ENCODE assay signal across 8 cellular contexts in the genomic region with DNA sequence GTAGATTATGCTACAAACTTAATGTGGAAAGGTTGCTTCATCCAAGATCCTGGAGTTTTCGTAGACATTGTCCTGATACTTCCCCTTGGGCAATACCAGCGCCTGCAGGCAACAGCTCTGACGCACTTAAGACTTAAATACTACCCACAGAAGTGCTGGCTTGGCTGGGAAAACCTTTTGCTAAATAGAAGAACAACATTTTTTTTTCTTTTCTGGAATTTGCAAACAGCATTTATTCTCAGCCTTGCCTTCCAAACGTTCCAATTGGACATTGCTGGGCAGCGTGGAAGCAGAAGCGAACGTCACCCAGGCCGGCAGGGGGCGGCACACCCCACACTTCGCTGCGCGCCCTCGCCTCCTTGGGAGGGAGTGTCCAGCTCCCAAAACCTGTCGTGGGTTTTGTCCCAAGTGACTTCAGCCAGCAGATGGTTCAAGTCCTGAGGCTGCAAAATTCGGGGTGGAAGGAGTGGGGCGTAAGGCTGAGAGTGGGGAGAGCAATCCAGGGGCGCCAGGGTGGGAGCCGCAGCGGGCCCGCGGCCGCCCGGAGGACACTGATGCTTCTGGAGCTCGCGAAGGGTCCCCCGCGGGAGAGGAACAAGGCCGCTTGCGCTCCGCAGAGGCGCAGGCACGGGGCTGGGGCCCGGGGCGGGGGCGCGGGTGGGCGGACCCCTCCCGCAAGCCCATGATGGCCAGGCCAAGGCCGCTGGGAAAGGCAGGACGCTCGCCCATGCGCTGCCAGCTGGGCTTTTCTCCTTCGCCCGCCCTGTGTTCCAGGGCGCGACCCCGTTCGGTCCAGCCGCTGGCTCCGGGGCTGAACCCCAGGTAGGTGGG.
DNase-seq lines count a peak whose midpoint lies in the region; ATAC-seq, FAIRE-seq and TF ChIP-seq lines count a peak whose summit lies in the region.

No MANE protein-coding gene starts in this region.

- no peak for FAIRE-seq in kidney (lab: Jason Lieb, UNC)

- H3K36me3 Mint-ChIP-seq in central memory CD8-positive, alpha-beta T cell (ENCODE audit: insufficient read depth): no peaks in the 10 kb centered on the region

- H3K4me1 Mint-ChIP-seq in central memory CD8-positive, alpha-beta T cell: no peaks in the 10 kb centered on the region

- TF ChIP-seq CTCF in GM12865 (IDR thresholded peaks at IDR 0.05; ENCODE audit: insufficient read depth, low read depth, low read length, missing control alignments) (peak; percentile 84), kidney (IDR thresholded peaks at IDR 0.05; ENCODE audit: borderline replicate concordance, extremely low read depth, insufficient read depth) (peak; percentile 86)

- H3K4me3 Mint-ChIP-seq in central memory CD8-positive, alpha-beta T cell: no peak overlapping the region

- intact Hi-C loops in kidney (cut with DNase I): no loop called here

- DNase-seq in GM12865 (ENCODE audit: low read depth) (peak; percentile 61), NCI-H1092 treated with DMSO at 0.1 percent for 48 hours (lab: John Stamatoyannopoulos, UW) (peak; percentile 74), kidney (peak; percentile 86), AML-193 (lab: John Stamatoyannopoulos, UW) (no peak)
- peak; percentile 8 to 32 (median 20) for DNase-seq in activated CD4-positive, CD25-positive, alpha-beta regulatory T cell (lab: John Stamatoyannopoulos, UW)
- peak; percentile 27 to 28 for DNase-seq in central memory CD8-positive, alpha-beta T cell (ENCODE audit: low spot score in 2 of 2)
- peak; percentile 61 for DNase-seq in stimulated activated CD4-positive, alpha-beta T cell treated with anti-CD3 and anti-CD28 coated beads, Interleukin-12 subunit alpha, Interleukin-12 subunit beta, amount 100 ng/mL, for 4 hours

- H3K27ac ChIP-seq in kidney (ENCODE audit: low read depth in 2 of 2, low read length in 2 of 2): no peak overlapping the region

- peak; percentile 74 for ATAC-seq in HG02571 (IDR thresholded peaks at IDR 0.05; ENCODE audit: unreplicated experiment)
- ATAC-seq in central memory CD8-positive, alpha-beta T cell (replicated peaks; ENCODE audit: extremely low read depth, poor library complexity, severe bottlenecking): peak; percentile 24

- no peak overlapping the region for H3K9ac ChIP-seq in kidney (ENCODE audit: low read length in 2 of 2)

- H3K36me3 ChIP-seq in kidney (ENCODE audit: control insufficient read depth in 1 of 2, insufficient read depth in 2 of 2, low read length in 2 of 2): no peaks in the 10 kb centered on the region

- H3K27ac Mint-ChIP-seq in central memory CD8-positive, alpha-beta T cell (ENCODE audit: low read depth): no peak overlapping the region

- H3K27me3 Mint-ChIP-seq in central memory CD8-positive, alpha-beta T cell: peaks cover 47% of the 10 kb centered on the region

- no peaks in the 10 kb centered on the region for H3K9me3 Mint-ChIP-seq in central memory CD8-positive, alpha-beta T cell

- H3K4me3 ChIP-seq in GM12865 (ENCODE audit: low read depth, low read length) (peak overlapping the region; percentile 17; the same call in 1 of the 2 replicates), kidney (ENCODE audit: low read length in 2 of 2) (peak overlapping the region; percentile 42 to 54)

- no peaks in the 10 kb centered on the region for H3K4me1 ChIP-seq in kidney (ENCODE audit: control insufficient read depth in 1 of 2, insufficient read depth in 1 of 2, low read depth in 1 of 2, low read length in 2 of 2)

- no peaks in the 10 kb centered on the region for H3K9me3 ChIP-seq in kidney (ENCODE audit: control insufficient read depth in 1 of 2, low read length in 2 of 2)

Comparison
In these comparisons a context has a peak if more than half of its experiments do, and no peak if none do; other contexts are left out.
1. DNase-seq: peak in GM12865 (single experiment), NCI-H1092 treated with DMSO at 0.1 percent for 48 hours (single experiment), activated CD4-positive, CD25-positive, alpha-beta regulatory T cell (4 of 4), central memory CD8-positive, alpha-beta T cell (2 of 2), kidney (single experiment) and stimulated activated CD4-positive, alpha-beta T cell treated with anti-CD3 and anti-CD28 coated beads, Interleukin-12 subunit alpha, Interleukin-12 subunit beta, amount 100 ng/mL, for 4 hours (single experiment); none in AML-193 (0 of 2).